Comparison of ENCODE assay signal across 29 cellular contexts in genomic region chr6:124947821-124948451, GRCh38. TPM values are rescaled to one million over a fixed set of nuclear protein-coding genes. Genes with fewer than 3 reads are reported as not detected.
DNase-seq lines count a peak whose midpoint lies in the region; ATAC-seq and TF ChIP-seq lines count a peak whose summit lies in the region.
"Had no signal": no experiment of that assay in that cellular context is flagged by ENCODE, and none has a peak within 500 bp of the region (broad histone marks: within the 10 kb centered on the region; RNA-seq: fewer than 3 reads in every experiment).

No MANE protein-coding gene starts in this region.

- ATAC-seq in HG03025 (IDR thresholded peaks at IDR 0.05; ENCODE audit: low FRiP score, unreplicated experiment) (no peak), Right ventricle myocardium inferior (no peak)
- ATAC-seq: activated CD4-positive, CD25-positive, alpha-beta regulatory T cell treated with anti-CD3 and anti-CD28 coated beads, Interleukin-2, amount 50 U/mL, for 24 hours; activated CD8-positive, alpha-beta T cell treated with anti-CD3 and anti-CD28 coated beads for 36 hours; activated naive CD8-positive, alpha-beta T cell treated with anti-CD3 and anti-CD28 coated beads, Interleukin-2, amount 50 U/mL, for 24 hours; esophagus mucosa; psoas muscle had no signal

- peak overlapping the region; percentile 57 for H3K4me3 Mint-ChIP-seq in HFFc6
- H3K4me3 Mint-ChIP-seq: activated CD8-positive, alpha-beta T cell treated with anti-CD3 and anti-CD28 coated beads for 36 hours; activated naive CD8-positive, alpha-beta T cell treated with anti-CD3 and anti-CD28 coated beads, Interleukin-2, amount 50 U/mL, for 24 hours had no signal

- in situ Hi-C loops in astrocyte of the spinal cord (cut with HindIII; ENCODE audit: low sequenced_read_pairs): no loop called here

- H3K27ac Mint-ChIP-seq in HFFc6: peak overlapping the region; percentile 38
- H3K27ac Mint-ChIP-seq: activated CD8-positive, alpha-beta T cell treated with anti-CD3 and anti-CD28 coated beads for 36 hours; activated naive CD8-positive, alpha-beta T cell treated with anti-CD3 and anti-CD28 coated beads, Interleukin-2, amount 50 U/mL, for 24 hours had no signal

- H3K4me1 Mint-ChIP-seq in HFFc6 (ENCODE audit: low read depth): peaks cover 33% of the 10 kb centered on the region
- H3K4me1 Mint-ChIP-seq: activated naive CD8-positive, alpha-beta T cell treated with anti-CD3 and anti-CD28 coated beads, Interleukin-2, amount 50 U/mL, for 24 hours had no signal

- no peaks in the 10 kb centered on the region for H3K4me1 ChIP-seq in left ventricle myocardium inferior
- H3K4me1 ChIP-seq: BLaER1 treated with 17β-estradiol and CSF1 and Interleukin-3, amounts not matched to agents 10 nM and 100 nM; psoas muscle; upper lobe of left lung had no signal

- no peak overlapping the region for H3K27ac ChIP-seq in left ventricle myocardium inferior (replicated peaks)
- H3K27ac ChIP-seq: BLaER1 treated with 17β-estradiol and CSF1 and Interleukin-3, amounts not matched to agents 10 nM and 100 nM; neutrophil; psoas muscle; upper lobe of left lung had no signal

- intact Hi-C loops in Right ventricle myocardium inferior (cut with DNase I): no loop called here
- intact Hi-C loops in left ventricle myocardium inferior (cut with micrococcal nuclease): no loop called here

- no peaks in the 10 kb centered on the region for H3K9me3 ChIP-seq in left ventricle myocardium inferior (replicated peaks)
- H3K9me3 ChIP-seq: BLaER1 treated with 17β-estradiol and CSF1 and Interleukin-3, amounts not matched to agents 10 nM and 100 nM; neutrophil; psoas muscle; upper lobe of left lung had no signal

- no peaks in the 10 kb centered on the region for H3K27me3 Mint-ChIP-seq in HFFc6 (ENCODE audit: insufficient read depth)
- H3K27me3 Mint-ChIP-seq: activated CD8-positive, alpha-beta T cell treated with anti-CD3 and anti-CD28 coated beads for 36 hours had no signal

- H3K4me3 ChIP-seq in astrocyte of the spinal cord (ENCODE audit: low read depth, low read length): no peak overlapping the region
- H3K4me3 ChIP-seq in left ventricle myocardium inferior: no peak overlapping the region
- H3K4me3 ChIP-seq: BLaER1 treated with 17β-estradiol and CSF1 and Interleukin-3, amounts not matched to agents 10 nM and 100 nM; psoas muscle; smooth muscle cell; upper lobe of left lung had no signal

- no peaks in the 10 kb centered on the region for H3K36me3 Mint-ChIP-seq in HFFc6 (ENCODE audit: low read depth)

- H3K36me3 ChIP-seq in left ventricle myocardium inferior: no peaks in the 10 kb centered on the region
- H3K36me3 ChIP-seq: BLaER1 treated with 17β-estradiol and CSF1 and Interleukin-3, amounts not matched to agents 10 nM and 100 nM; brain microvascular endothelial cell; neutrophil; upper lobe of left lung had no signal

- DNase-seq in AG08395 (ENCODE audit: low spot score) (peak; percentile 35), HFFc6 (peak; percentile 34), astrocyte of the spinal cord (ENCODE audit: low read depth, low spot score) (peak; percentile 13), hepatic stellate cell (ENCODE audit: low spot score) (peak; percentile 8), Right ventricle myocardium inferior (ENCODE audit: missing footprints) (no peak), left ventricle myocardium inferior (no peak)
- DNase-seq in activated effector memory CD4-positive, alpha-beta T cell treated with anti-CD3 and anti-CD28 coated beads, Interleukin-2, amount 50 U/mL, for 16 hours: no peak
- DNase-seq: activated CD8-positive, alpha-beta T cell treated with anti-CD3 and anti-CD28 coated beads for 36 hours; activated effector memory CD4-positive, alpha-beta T cell treated with Interleukin-2 at 50 U/mL for 16 hours; activated naive CD8-positive, alpha-beta T cell treated with anti-CD3 and anti-CD28 coated beads, Interleukin-2, amount 50 U/mL, for 24 hours; brain microvascular endothelial cell; COR-L47; DMS79 treated with DMSO at 0.1 percent for 48 hours; effector CD8-positive, alpha-beta T cell; MM.1S; NCI-H1417; NCI-H2081; NCI-H345; NCI-H82; OCI-M1; psoas muscle; stimulated activated CD4-positive, alpha-beta T cell treated with anti-CD3 and anti-CD28 coated beads, Interleukin-2, amount 100 ng/mL, for 24 hours; upper lobe of left lung had no signal

- H3K27me3 ChIP-seq in left ventricle myocardium inferior (ENCODE audit: low read depth): no peaks in the 10 kb centered on the region
- H3K27me3 ChIP-seq: BLaER1 treated with 17β-estradiol and CSF1 and Interleukin-3, amounts not matched to agents 10 nM and 100 nM; brain microvascular endothelial cell; neutrophil; upper lobe of left lung had no signal

- TF ChIP-seq CTCF in HFFc6 (IDR thresholded peaks at IDR 0.05): no peak
- no peak for TF ChIP-seq CTCF in astrocyte of the spinal cord (IDR thresholded peaks at IDR 0.05; ENCODE audit: low read depth, low read length)
- TF ChIP-seq CTCF in left ventricle myocardium inferior (IDR thresholded peaks at IDR 0.05; ENCODE audit: borderline replicate concordance): no peak

- no peaks in the 10 kb centered on the region for H3K9me3 Mint-ChIP-seq in HFFc6
- H3K9me3 Mint-ChIP-seq: activated CD8-positive, alpha-beta T cell treated with anti-CD3 and anti-CD28 coated beads for 36 hours had no signal

RNA-seq across cellular contexts. Expression of gene RNF217, which starts 14.3 kb away (rescaled TPM):
- 10 to 100 TPM; 10.9 to 19.4 (median 14.7) TPM for total RNA-seq in HFFc6 (2021; fragmentation: NEBNext Ultra II Directional; extraction: Animal tissue kit (Norgen Biotek cat#: 25700))
- total RNA-seq in Right ventricle myocardium inferior: 8.0 TPM
- total RNA-seq in left ventricle myocardium inferior: 14.1 TPM

Comparison
In these comparisons a context has a peak if more than half of its experiments do, and no peak if none do; other contexts are left out.
1. DNase-seq: peak in AG08395 (single experiment), HFFc6 (single experiment), astrocyte of the spinal cord (single experiment) and hepatic stellate cell (single experiment); none in Right ventricle myocardium inferior (single experiment), left ventricle myocardium inferior (single experiment) and activated effector memory CD4-positive, alpha-beta T cell treated with anti-CD3 and anti-CD28 coated beads, Interleukin-2, amount 50 U/mL, for 16 hours (single experiment).